In the genomic region with DNA sequence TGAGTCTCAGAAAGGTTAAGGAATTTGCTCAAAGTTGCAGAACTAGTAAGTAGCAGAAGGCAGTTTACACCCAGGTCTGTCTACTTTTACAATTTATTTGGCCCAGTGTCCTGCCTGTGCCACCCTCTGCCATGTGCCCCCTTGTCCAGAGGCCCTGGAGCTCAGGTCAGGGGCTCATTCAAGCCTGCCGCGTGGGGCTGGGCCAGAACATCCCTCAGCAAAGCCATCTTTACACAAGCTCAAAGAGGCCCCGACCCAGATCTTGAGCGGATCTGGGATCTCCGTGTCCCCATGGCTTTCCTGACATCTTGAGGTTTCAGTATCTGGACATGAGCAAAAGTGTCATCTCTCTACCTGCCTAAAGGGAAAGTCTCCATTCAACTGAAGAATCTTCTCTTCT, we compare ENCODE assay signal across 12 cellular contexts.
DNase-seq lines count a peak whose midpoint lies in the region; ATAC-seq and TF ChIP-seq lines count a peak whose summit lies in the region.
"Had no signal": no experiment of that assay in that cellular context is flagged by ENCODE, and none has a peak within 500 bp of the region (broad histone marks: within the 10 kb centered on the region; RNA-seq: fewer than 3 reads in every experiment).

No MANE protein-coding gene starts in this region.

- DNase-seq in GM03348 (ENCODE audit: low spot score) (peak; percentile 2), MV-4-11 (lab: John Stamatoyannopoulos, UW) (peak; percentile 11), esophagus muscularis mucosa (ENCODE audit: extremely low spot score) (peak; percentile 74), prostate gland (ENCODE audit: low spot score) (peak; percentile 2), pons (ENCODE audit: low spot score) (no peak)
- no peak for DNase-seq in stimulated activated CD4-positive, alpha-beta T cell treated with anti-CD3 and anti-CD28 coated beads, Interleukin-4, amount 100 ng/mL, for 24 hours
- DNase-seq: Caco-2; CD8-positive, alpha-beta memory T cell; DND-41; GDM1 had no signal

- intact Hi-C loops in esophagus muscularis mucosa (cut with DNase I) (no loop called here), prostate gland (cut with DNase I) (no loop called here)

- TF ChIP-seq POLR2A in esophagus muscularis mucosa (IDR thresholded peaks at IDR 0.05; ENCODE audit: low read depth) = no peak
- no peak for TF ChIP-seq POLR2A in prostate gland (IDR thresholded peaks at IDR 0.05)

- H3K4me3 ChIP-seq in esophagus muscularis mucosa (no peak overlapping the region), prostate gland (no peak overlapping the region)

- WGBS in esophagus muscularis mucosa = 86% methylated on average over 5 of the region's 5 CpGs
- WGBS in prostate gland = 82% methylated on average over 5 of the region's 5 CpGs

- H3K27me3 ChIP-seq in esophagus muscularis mucosa (peaks cover 0 to 12% (median 0%) of the 10 kb centered on the region in 4 donors), prostate gland (replicated peaks; ENCODE audit: insufficient read depth) (no peaks in the 10 kb centered on the region)

- H3K4me1 ChIP-seq in esophagus muscularis mucosa = no peaks in the 10 kb centered on the region
- H3K4me1 ChIP-seq in prostate gland (replicated peaks) = no peaks in the 10 kb centered on the region
- H3K4me1 ChIP-seq: Caco-2 had no signal

- no peak for TF ChIP-seq EP300 in esophagus muscularis mucosa (IDR thresholded peaks at IDR 0.05)

- H3K27ac ChIP-seq in esophagus muscularis mucosa (replicated peaks in 1 of 4) (no peak overlapping the region), prostate gland (no peak overlapping the region)

- no peak for ATAC-seq in HG03159 (IDR thresholded peaks at IDR 0.05; ENCODE audit: unreplicated experiment)
- ATAC-seq: HCT116 had no signal

- no peaks in the 10 kb centered on the region for H3K9me3 ChIP-seq in esophagus muscularis mucosa
- no peaks in the 10 kb centered on the region for H3K9me3 ChIP-seq in prostate gland
- H3K9me3 ChIP-seq: Caco-2 had no signal

- H3K36me3 ChIP-seq in esophagus muscularis mucosa (no peaks in the 10 kb centered on the region), prostate gland (no peaks in the 10 kb centered on the region)

- TF ChIP-seq CTCF in esophagus muscularis mucosa (IDR thresholded peaks at IDR 0.05) (no peak), prostate gland (IDR thresholded peaks at IDR 0.05) (no peak)

Comparison
In these comparisons a context has a peak if more than half of its experiments do, and no peak if none do; other contexts are left out.
1. DNase-seq: peak in GM03348 (single experiment), MV-4-11 (single experiment), esophagus muscularis mucosa (single experiment) and prostate gland (single experiment); none in stimulated activated CD4-positive, alpha-beta T cell treated with anti-CD3 and anti-CD28 coated beads, Interleukin-4, amount 100 ng/mL, for 24 hours (single experiment) and pons (single experiment).